11 cellular contexts compared by ENCODE assay signal in genomic region chr7:2572101-2572842, GRCh38. TPM values are rescaled to one million over a fixed set of nuclear protein-coding genes. Genes with fewer than 3 reads are reported as not detected.
DNase-seq lines count a peak whose midpoint lies in the region; ATAC-seq, FAIRE-seq and TF ChIP-seq lines count a peak whose summit lies in the region.
"Had no signal": no experiment of that assay in that cellular context is flagged by ENCODE, and none has a peak within 500 bp of the region (broad histone marks: within the 10 kb centered on the region; RNA-seq: fewer than 3 reads in every experiment).

No MANE protein-coding gene starts in this region.

- ATAC-seq in T-helper 17 cell (no peak), GM19324 (IDR thresholded peaks at IDR 0.05; ENCODE audit: low FRiP score, unreplicated experiment) (no peak)
- ATAC-seq: left ventricle myocardium superior, psoas muscle had no signal

- intact Hi-C loops in activated CD4-positive, alpha-beta memory T cell treated with anti-CD3 and anti-CD28 coated beads for 36 hours (cut with micrococcal nuclease), result no loop called here

- no peaks in the 10 kb centered on the region for H3K27me3 ChIP-seq in fibroblast of lung (ENCODE audit: control insufficient read depth, insufficient read depth, low read length)
- H3K27me3 ChIP-seq in small intestine (ENCODE audit: control insufficient read depth in 2 of 2, insufficient read depth in 2 of 2, low read length in 2 of 2), result no peaks in the 10 kb centered on the region

- no peaks in the 10 kb centered on the region for H3K9me3 Mint-ChIP-seq in activated CD4-positive, alpha-beta memory T cell treated with anti-CD3 and anti-CD28 coated beads for 36 hours
- peaks cover 2% of the 10 kb centered on the region for H3K9me3 Mint-ChIP-seq in activated CD4-positive, alpha-beta memory T cell treated with anti-CD3 and anti-CD28 coated beads, Interleukin-2, amount 10 ng/mL, durations not matched to agents 7 days and 5 days

- H3K4me1 Mint-ChIP-seq in activated CD4-positive, alpha-beta memory T cell treated with anti-CD3 and anti-CD28 coated beads for 36 hours (ENCODE audit: low read depth), result peaks cover 6% of the 10 kb centered on the region
- H3K4me1 Mint-ChIP-seq in activated CD4-positive, alpha-beta memory T cell treated with anti-CD3 and anti-CD28 coated beads, Interleukin-2, amount 10 ng/mL, durations not matched to agents 7 days and 5 days, result peaks cover 15% of the 10 kb centered on the region
- H3K4me1 Mint-ChIP-seq in T-helper 17 cell, result peaks cover 3% of the 10 kb centered on the region

- CTCF ChIA-PET in activated CD4-positive, alpha-beta memory T cell treated with anti-CD3 and anti-CD28 coated beads for 36 hours (lab: Charles Lee), result interaction anchor here (0.6 to 1.8 kb wide), 2 partner anchors 104 to 108 kb away, joined by 4 to 5 read pairs; no protein-coding TSS in a partner anchor
- CTCF ChIA-PET in activated CD4-positive, alpha-beta memory T cell treated with anti-CD3 and anti-CD28 coated beads, Interleukin-2, amount 10 ng/mL, durations not matched to agents 7 days and 5 days (lab: Charles Lee), result interaction anchor here (0.6 kb wide), 1 partner anchor 11 kb away, joined by 3 read pairs; no protein-coding TSS in a partner anchor

- no peak overlapping the region for H3K27ac Mint-ChIP-seq in activated CD4-positive, alpha-beta memory T cell treated with anti-CD3 and anti-CD28 coated beads for 36 hours
- H3K27ac Mint-ChIP-seq in activated CD4-positive, alpha-beta memory T cell treated with anti-CD3 and anti-CD28 coated beads, Interleukin-2, amount 10 ng/mL, durations not matched to agents 7 days and 5 days, result no peak overlapping the region
- no peak overlapping the region for H3K27ac Mint-ChIP-seq in T-helper 17 cell

- POLR2A ChIA-PET in activated CD4-positive, alpha-beta memory T cell treated with anti-CD3 and anti-CD28 coated beads for 36 hours (lab: Charles Lee), result no interaction called here
- POLR2A ChIA-PET in activated CD4-positive, alpha-beta memory T cell treated with anti-CD3 and anti-CD28 coated beads, Interleukin-2, amount 10 ng/mL, durations not matched to agents 7 days and 5 days (lab: Charles Lee), result interaction anchor here (1.4 kb wide), 1 partner anchor 13 kb away, joined by 4 read pairs; the partner anchor contains the start of gene IQCE

- 24 to 66% (median 41%) methylated on average over 22 of the region's 22 CpGs for WGBS in small intestine, 3 donors

- no peaks in the 10 kb centered on the region for H3K36me3 Mint-ChIP-seq in activated CD4-positive, alpha-beta memory T cell treated with anti-CD3 and anti-CD28 coated beads for 36 hours
- H3K36me3 Mint-ChIP-seq in activated CD4-positive, alpha-beta memory T cell treated with anti-CD3 and anti-CD28 coated beads, Interleukin-2, amount 10 ng/mL, durations not matched to agents 7 days and 5 days (ENCODE audit: low read depth), result peaks cover 22% of the 10 kb centered on the region
- H3K36me3 Mint-ChIP-seq in T-helper 17 cell (ENCODE audit: low read depth), result peaks cover 4% of the 10 kb centered on the region

- no peaks in the 10 kb centered on the region for H4K20me1 ChIP-seq in fibroblast of lung (ENCODE audit: control insufficient read depth, extremely low read depth, insufficient read depth, low read length)

- H3K27ac ChIP-seq in fibroblast of lung (ENCODE audit: insufficient read depth, low read length) (no peak overlapping the region), small intestine (ENCODE audit: low read depth in 1 of 2, low read length in 1 of 2) (peak overlapping the region; percentile 57 to 90)
- H3K27ac ChIP-seq: psoas muscle had no signal

- H3K4me2 ChIP-seq in fibroblast of lung (ENCODE audit: extremely low read depth, insufficient read depth, low read length), result no peak overlapping the region

- no peaks in the 10 kb centered on the region for H3K79me2 ChIP-seq in fibroblast of lung (ENCODE audit: control insufficient read depth, insufficient read depth, low read length)

- no peak overlapping the region for H3K4me3 ChIP-seq in fibroblast of lung (replicated peaks in 1 of 4; ENCODE audit: control extremely low read depth in 1 of 4, insufficient read depth in 1 of 4, low read depth in 3 of 4, low read length in 4 of 4)
- no peak overlapping the region for H3K4me3 ChIP-seq in small intestine (ENCODE audit: low read depth in 1 of 2, low read length in 2 of 2)
- H3K4me3 ChIP-seq: psoas muscle had no signal

- peak; percentile 31 for DNase-seq in activated CD4-positive, alpha-beta memory T cell treated with anti-CD3 and anti-CD28 coated beads for 36 hours
- DNase-seq in activated CD4-positive, alpha-beta memory T cell treated with anti-CD3 and anti-CD28 coated beads, Interleukin-2, amount 10 ng/mL, durations not matched to agents 7 days and 5 days, result no peak
- DNase-seq in RPMI7951 (ENCODE audit: low read depth), result peak; percentile 75
- DNase-seq in fibroblast of lung (ENCODE audit: low read depth in 2 of 2), result peak; percentile 57 to 81
- DNase-seq in small intestine, result peak; percentile 91
- no peak for DNase-seq in NCI-H2081 (lab: John Stamatoyannopoulos, UW)
- DNase-seq in T-helper 17 cell, result no peak
- DNase-seq: left ventricle myocardium superior, NCI-H510A treated with DMSO at 0.1 percent for 48 hours had no signal

- H3K36me3 ChIP-seq in fibroblast of lung (ENCODE audit: control insufficient read depth, insufficient read depth, low read length) (peaks cover 2% of the 10 kb centered on the region), small intestine (ENCODE audit: control insufficient read depth in 2 of 2, insufficient read depth in 2 of 2, low read length in 2 of 2) (peaks cover 0 to 6% of the 10 kb centered on the region in 2 donors)

- no peak overlapping the region for H3K4me3 Mint-ChIP-seq in activated CD4-positive, alpha-beta memory T cell treated with anti-CD3 and anti-CD28 coated beads for 36 hours
- no peak overlapping the region for H3K4me3 Mint-ChIP-seq in activated CD4-positive, alpha-beta memory T cell treated with anti-CD3 and anti-CD28 coated beads, Interleukin-2, amount 10 ng/mL, durations not matched to agents 7 days and 5 days
- no peak overlapping the region for H3K4me3 Mint-ChIP-seq in T-helper 17 cell

- no peak overlapping the region for H3K9ac ChIP-seq in fibroblast of lung (ENCODE audit: insufficient read depth, low read length)

- H3K27me3 Mint-ChIP-seq in activated CD4-positive, alpha-beta memory T cell treated with anti-CD3 and anti-CD28 coated beads for 36 hours, result no peaks in the 10 kb centered on the region
- H3K27me3 Mint-ChIP-seq in activated CD4-positive, alpha-beta memory T cell treated with anti-CD3 and anti-CD28 coated beads, Interleukin-2, amount 10 ng/mL, durations not matched to agents 7 days and 5 days, result no peaks in the 10 kb centered on the region
- no peaks in the 10 kb centered on the region for H3K27me3 Mint-ChIP-seq in T-helper 17 cell

- H3K9me3 ChIP-seq in fibroblast of lung (ENCODE audit: control insufficient read depth, insufficient read depth, low read depth, low read length) (no peaks in the 10 kb centered on the region), small intestine (ENCODE audit: control insufficient read depth, low read depth) (no peaks in the 10 kb centered on the region), T-helper 17 cell (ENCODE audit: control insufficient read depth, low read length, poor library complexity, severe bottlenecking) (no peaks in the 10 kb centered on the region)
- H3K9me3 ChIP-seq: psoas muscle had no signal

- no peak for TF ChIP-seq CTCF in fibroblast of lung (conservative IDR thresholded peaks at IDR 0.05 in 1 of 2, IDR thresholded peaks at IDR 0.05 in 1 of 2; ENCODE audit: low read depth in 1 of 2, low read length in 2 of 2)

- H3K4me1 ChIP-seq in fibroblast of lung (ENCODE audit: control insufficient read depth, extremely low read depth, insufficient read depth, low read length) (peaks cover 2% of the 10 kb centered on the region), small intestine (ENCODE audit: control insufficient read depth in 2 of 2, insufficient read depth in 1 of 2, low read depth in 1 of 2, low read length in 1 of 2) (peaks cover 0 to 2% of the 10 kb centered on the region in 2 donors)
- H3K4me1 ChIP-seq: psoas muscle had no signal

- no peak for FAIRE-seq in small intestine (lab: Jason Lieb, UNC)

- H2AFZ ChIP-seq in fibroblast of lung (ENCODE audit: low read length), result no peak overlapping the region

RNA-seq across cellular contexts. Expression of gene IQCE, which starts 13.5 kb away (rescaled TPM):
- 10 to 100 TPM in 1 of 2 experiments, 1 to 10 TPM in 1; 8.5 to 10.7 TPM for total RNA-seq in activated CD4-positive, alpha-beta memory T cell treated with anti-CD3 and anti-CD28 coated beads for 36 hours
- total RNA-seq in activated CD4-positive, alpha-beta memory T cell treated with anti-CD3 and anti-CD28 coated beads, Interleukin-2, amount 10 ng/mL, durations not matched to agents 7 days and 5 days, result 10 to 100 TPM; 12.7 to 14.0 TPM
- total RNA-seq in RPMI7951 (2014; rRNA removed; shearing (Covaris generic)), result 10.1 and 14.8 TPM in 2 replicates
- 7.7 and 8.3 TPM in 2 replicates for total RNA-seq in fibroblast of lung
- 5.1 and 5.3 TPM in 2 replicates for polyA plus RNA-seq in fibroblast of lung
- polyA plus RNA-seq in fibroblast of lung (2012), result 7.4 and 8.1 TPM in 2 replicates
- 8.1 and 8.6 TPM in 2 replicates for polyA minus RNA-seq in fibroblast of lung (ENCODE audit: low replicate concordance)
- 10 to 100 TPM; 11.1 to 20.8 (median 19.9) TPM for polyA plus RNA-seq in small intestine
- total RNA-seq in T-helper 17 cell, result 1 to 10 TPM; 6.7 to 9.0 TPM

RNA-seq across cellular contexts. Expression of gene BRAT1, which starts 16.9 kb away (rescaled TPM):
- total RNA-seq in activated CD4-positive, alpha-beta memory T cell treated with anti-CD3 and anti-CD28 coated beads for 36 hours, result 10 to 100 TPM; 33.5 to 33.6 TPM
- 10 to 100 TPM; 31.1 to 32.9 TPM for total RNA-seq in activated CD4-positive, alpha-beta memory T cell treated with anti-CD3 and anti-CD28 coated beads, Interleukin-2, amount 10 ng/mL, durations not matched to agents 7 days and 5 days
- 22.6 and 28.8 TPM in 2 replicates for total RNA-seq in RPMI7951 (2014; rRNA removed; shearing (Covaris generic))
- total RNA-seq in fibroblast of lung (20.1 and 20.3 TPM in 2 replicates), T-helper 17 cell (10 to 100 TPM; 19.5 to 20.5 TPM)
- polyA plus RNA-seq in fibroblast of lung (4.0 and 5.8 TPM in 2 replicates), small intestine (10 to 100 TPM; 25.6 to 40.3 (median 30.8) TPM)
- polyA plus RNA-seq in fibroblast of lung (2012), result 10.2 and 18.5 TPM in 2 replicates
- polyA minus RNA-seq in fibroblast of lung (ENCODE audit: low replicate concordance), result 5.2 and 21.0 TPM in 2 replicates

RNA-seq across cellular contexts. Expression of gene LFNG, which starts 52.7 kb away (rescaled TPM):
- 10 to 100 TPM; 33.0 to 33.1 TPM for total RNA-seq in activated CD4-positive, alpha-beta memory T cell treated with anti-CD3 and anti-CD28 coated beads for 36 hours
- total RNA-seq in activated CD4-positive, alpha-beta memory T cell treated with anti-CD3 and anti-CD28 coated beads, Interleukin-2, amount 10 ng/mL, durations not matched to agents 7 days and 5 days, result 100 to 1,000 TPM; 105 to 109 TPM
- total RNA-seq in RPMI7951 (2014; rRNA removed; shearing (Covaris generic)), result 19.1 and 28.5 TPM in 2 replicates
- total RNA-seq in fibroblast of lung (0.33 and 0.77 TPM in 2 replicates), T-helper 17 cell (100 to 1,000 TPM; 110 to 116 TPM)
- polyA plus RNA-seq in fibroblast of lung (1.2 and 3.5 TPM in 2 replicates), small intestine (10 to 100 TPM; 10.5 to 39.3 (median 15.4) TPM)
- 1.7 and 4.5 TPM in 2 replicates for polyA plus RNA-seq in fibroblast of lung (2012)
- polyA minus RNA-seq in fibroblast of lung (ENCODE audit: low replicate concordance), result 0.93 and 5.2 TPM in 2 replicates

RNA-seq across cellular contexts. Expression of gene TTYH3, which starts 59.5 kb away (rescaled TPM):
- total RNA-seq in activated CD4-positive, alpha-beta memory T cell treated with anti-CD3 and anti-CD28 coated beads for 36 hours, result 10 to 100 TPM; 13.5 to 14.8 TPM
- 10 to 100 TPM in 1 of 2 experiments, 1 to 10 TPM in 1; 9.7 to 10.2 TPM for total RNA-seq in activated CD4-positive, alpha-beta memory T cell treated with anti-CD3 and anti-CD28 coated beads, Interleukin-2, amount 10 ng/mL, durations not matched to agents 7 days and 5 days
- 20.5 and 34.9 TPM in 2 replicates for total RNA-seq in RPMI7951 (2014; rRNA removed; shearing (Covaris generic))
- total RNA-seq in fibroblast of lung (15.4 and 19.7 TPM in 2 replicates), T-helper 17 cell (10 to 100 TPM; 13.2 to 14.8 TPM)
- polyA plus RNA-seq in fibroblast of lung (17.4 and 24.5 TPM in 2 replicates), small intestine (10 to 100 TPM in 1 of 3 donors, 1 to 10 TPM in 2; 6.9 to 32.0 (median 9.2) TPM)
- 53.0 and 66.0 TPM in 2 replicates for polyA plus RNA-seq in fibroblast of lung (2012)
- polyA minus RNA-seq in fibroblast of lung (ENCODE audit: low replicate concordance), result 31.5 and 42.5 TPM in 2 replicates

Comparison
In these comparisons a context has a peak if more than half of its experiments do, and no peak if none do; other contexts are left out.
1. DNase-seq: peak in activated CD4-positive, alpha-beta memory T cell treated with anti-CD3 and anti-CD28 coated beads for 36 hours (single experiment), RPMI7951 (single experiment), fibroblast of lung (2 of 2) and small intestine (single experiment); none in activated CD4-positive, alpha-beta memory T cell treated with anti-CD3 and anti-CD28 coated beads, Interleukin-2, amount 10 ng/mL, durations not matched to agents 7 days and 5 days (single experiment), NCI-H2081 (0 of 2) and T-helper 17 cell (0 of 3).
2. RNA of gene LFNG, which starts 52.7 kb away (total RNA-seq): 110 to 116 TPM in T-helper 17 cell, 105 to 109 TPM in activated CD4-positive, alpha-beta memory T cell treated with anti-CD3 and anti-CD28 coated beads, Interleukin-2, amount 10 ng/mL, durations not matched to agents 7 days and 5 days, 33.0 to 33.1 TPM in activated CD4-positive, alpha-beta memory T cell treated with anti-CD3 and anti-CD28 coated beads for 36 hours and 19.1 to 28.5 TPM in RPMI7951; 0.33 to 0.77 TPM in fibroblast of lung; every median in the first group is over 10 times any median in the second.